24 cellular contexts compared by ENCODE assay signal in the genomic region with DNA sequence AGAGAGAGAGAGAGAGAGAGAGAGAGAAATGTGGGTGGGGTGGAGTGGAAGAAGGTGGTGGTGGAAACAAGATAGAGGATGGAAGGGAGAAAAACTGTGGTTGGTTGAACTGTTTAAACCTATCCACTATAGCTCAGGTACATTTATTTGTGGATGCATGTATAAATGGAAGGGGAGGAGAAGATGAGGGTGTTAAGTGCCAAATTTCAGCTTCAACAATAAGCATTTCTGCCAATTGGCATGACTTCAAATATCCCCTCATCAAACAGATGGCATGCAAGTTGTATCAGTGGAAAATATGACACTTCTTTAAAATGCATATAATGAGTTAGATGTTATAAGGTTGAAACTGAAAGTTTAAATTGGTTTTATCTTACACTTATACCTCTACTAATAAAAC.
"Had no signal": no experiment of that assay in that cellular context is flagged by ENCODE, and none has a peak within 500 bp of the region (broad histone marks: within the 10 kb centered on the region; RNA-seq: fewer than 3 reads in every experiment).

No MANE protein-coding gene starts in this region.

- H3K36me3 ChIP-seq: heart right ventricle, right atrium auricular region, spleen, vagina had no signal

- H3K4me1 ChIP-seq: body of pancreas, psoas muscle, right atrium auricular region, testis, vagina had no signal

- H3K4me3 ChIP-seq: body of pancreas, heart right ventricle, psoas muscle, right atrium auricular region, spleen, testis, vagina had no signal

- H3K27me3 Mint-ChIP-seq: natural killer cell treated with Interleukin-12 subunit alpha and Interleukin-12 subunit beta and Interleukin-15 and Interleukin-18, amount 100 ng/mL, for 72 hours had no signal

- DNase-seq: activated B cell treated with CpG ODN at 0.5 μM for 24 hours; activated CD4-positive, alpha-beta T cell treated with anti-CD3 and anti-CD28 coated beads for 36 hours; activated CD4-positive, alpha-beta T cell treated with anti-CD3 and anti-CD28 coated beads, Interleukin-2, amount 50 U/mL, for 4 hours; activated effector memory CD4-positive, alpha-beta T cell treated with Interleukin-2 at 50 U/mL for 16 hours; activated naive CD4-positive, alpha-beta T cell treated with anti-CD3 and anti-CD28 coated beads, Interleukin-2, amount 10 ng/mL, durations not matched to agents 7 days and 5 days; activated T-cell treated with anti-CD3 and anti-CD28 coated beads, Interleukin-2, amount 50 U/mL, for 72 hours; anterior cingulate cortex; body of pancreas; dermis blood vessel endothelial cell; effector CD8-positive, alpha-beta T cell; erythroblast; foreskin fibroblast; heart right ventricle; islet precursor cell; left cardiac atrium; psoas muscle; spleen; stimulated activated CD4-positive, alpha-beta T cell treated with anti-CD3 and anti-CD28 coated beads, Interleukin-4, amount 100 ng/mL, for 1 hour; stimulated activated naive CD4-positive, alpha-beta T cell; testis; trophoblast cell had no signal

- H3K4me3 Mint-ChIP-seq: activated B cell treated with CpG ODN at 0.5 μM for 24 hours; activated CD4-positive, alpha-beta T cell treated with anti-CD3 and anti-CD28 coated beads for 36 hours; activated naive CD4-positive, alpha-beta T cell treated with anti-CD3 and anti-CD28 coated beads, Interleukin-2, amount 10 ng/mL, durations not matched to agents 7 days and 5 days; activated T-cell treated with anti-CD3 and anti-CD28 coated beads, Interleukin-2, amount 50 U/mL, for 72 hours; natural killer cell treated with Interleukin-12 subunit alpha and Interleukin-12 subunit beta and Interleukin-15 and Interleukin-18, amount 100 ng/mL, for 72 hours had no signal

- H3K27me3 ChIP-seq: body of pancreas, heart right ventricle, right atrium auricular region, spleen, testis, vagina had no signal

- H3K27ac ChIP-seq: body of pancreas, heart right ventricle, psoas muscle, right atrium auricular region, spleen, testis, vagina had no signal

- H3K36me3 Mint-ChIP-seq: activated naive CD4-positive, alpha-beta T cell treated with anti-CD3 and anti-CD28 coated beads, Interleukin-2, amount 10 ng/mL, durations not matched to agents 7 days and 5 days; natural killer cell treated with Interleukin-12 subunit alpha and Interleukin-12 subunit beta and Interleukin-15 and Interleukin-18, amount 100 ng/mL, for 72 hours had no signal

- ATAC-seq: activated CD4-positive, alpha-beta T cell treated with anti-CD3 and anti-CD28 coated beads for 36 hours; activated T-cell treated with anti-CD3 and anti-CD28 coated beads, Interleukin-2, amount 50 U/mL, for 72 hours; body of pancreas; heart right ventricle; left cardiac atrium; natural killer cell treated with Interleukin-12 subunit alpha and Interleukin-12 subunit beta and Interleukin-15 and Interleukin-18, amount 100 ng/mL, for 72 hours; psoas muscle had no signal

- H3K9me3 ChIP-seq: body of pancreas, heart right ventricle, psoas muscle, right atrium auricular region, spleen, testis, vagina had no signal

- H3K9me3 Mint-ChIP-seq: activated naive CD4-positive, alpha-beta T cell treated with anti-CD3 and anti-CD28 coated beads, Interleukin-2, amount 10 ng/mL, durations not matched to agents 7 days and 5 days; activated T-cell treated with anti-CD3 and anti-CD28 coated beads, Interleukin-2, amount 50 U/mL, for 72 hours had no signal
